Comparison of ENCODE assay signal across 10 cellular contexts in the genomic region with DNA sequence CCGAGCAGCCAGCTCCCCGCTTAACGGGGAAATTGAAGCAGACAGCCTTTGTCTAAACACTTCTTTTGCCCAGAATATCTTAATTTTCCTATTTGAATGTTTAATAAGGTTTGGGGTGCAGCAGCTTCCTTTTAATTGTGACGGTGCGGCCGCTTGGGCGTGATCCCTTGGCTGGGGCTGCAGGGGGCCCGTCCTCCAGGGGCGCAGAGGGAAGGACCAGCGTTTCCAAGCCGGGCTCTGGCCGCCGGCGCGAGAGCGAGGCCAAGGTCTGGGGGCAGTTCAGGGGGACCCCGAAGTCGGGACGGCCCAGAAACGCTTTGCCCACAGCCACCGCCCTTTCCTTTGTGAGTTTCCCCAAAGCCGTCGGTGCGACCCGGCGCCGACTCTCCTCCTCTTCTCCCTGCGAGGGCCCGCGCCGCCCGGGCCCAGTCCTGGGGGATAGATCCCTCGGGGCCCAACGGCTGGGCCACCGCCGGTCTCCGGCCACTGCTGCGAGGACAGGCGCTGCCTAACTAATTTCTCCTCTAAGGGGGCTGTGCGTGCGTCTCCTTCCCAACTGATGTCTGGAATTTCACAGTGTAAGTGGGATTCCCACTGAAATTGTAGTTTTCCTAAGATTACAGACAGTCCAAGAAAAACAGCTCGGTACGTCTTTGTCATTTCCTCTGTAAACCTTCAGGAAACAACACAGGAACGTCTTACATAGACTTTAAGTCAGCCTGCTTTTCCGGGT.
A peak's percentile ranks its signal among the peaks of the same experiment; 100 is the strongest.
DNase-seq lines count a peak whose midpoint lies in the region; ATAC-seq and TF ChIP-seq lines count a peak whose summit lies in the region.
"Had no signal": no experiment of that assay in that cellular context is flagged by ENCODE, and none has a peak within 500 bp of the region (broad histone marks: within the 10 kb centered on the region; RNA-seq: fewer than 3 reads in every experiment).

No MANE protein-coding gene starts in this region.

- no peak overlapping the region for H3K27ac ChIP-seq in hepatocyte
- no peak overlapping the region for H3K27ac ChIP-seq in smooth muscle cell (ENCODE audit: low read depth)
- H3K27ac ChIP-seq in SJCRH30 = no peak overlapping the region

- H3K79me2 ChIP-seq in hepatocyte (no peaks in the 10 kb centered on the region), smooth muscle cell (ENCODE audit: low read depth) (no peaks in the 10 kb centered on the region)

- no peaks in the 10 kb centered on the region for H3K9me3 ChIP-seq in hepatocyte (ENCODE audit: low read depth)
- H3K9me3 ChIP-seq in smooth muscle cell (replicated peaks; ENCODE audit: low read depth) = no peaks in the 10 kb centered on the region
- no peaks in the 10 kb centered on the region for H3K9me3 ChIP-seq in SJCRH30 (replicated peaks)

- H2AFZ ChIP-seq in hepatocyte = peak overlapping the region; percentile 55
- H2AFZ ChIP-seq in smooth muscle cell (ENCODE audit: low read depth) = no peak overlapping the region

- 3% methylated on average over 45 of the region's 45 CpGs for WGBS in hepatocyte (ENCODE audit: low lambda C conversion rate, missing lambda C conversion rate)
- WGBS in smooth muscle cell (ENCODE audit: low lambda C conversion rate) = 2% methylated on average over 41 of the region's 45 CpGs

- H3F3A ChIP-seq in smooth muscle cell (ENCODE audit: low read depth) = no peaks in the 10 kb centered on the region

- ATAC-seq in activated T-helper 17 cell treated with anti-CD3 and anti-CD28 coated beads, Interleukin-2, amount 50 U/mL, for 72 hours (replicated peaks) = no peak

- H3K9me3 Mint-ChIP-seq in activated T-helper 17 cell treated with anti-CD3 and anti-CD28 coated beads, Interleukin-2, amount 50 U/mL, for 72 hours = no peaks in the 10 kb centered on the region

- peaks cover 6% of the 10 kb centered on the region for H3K4me1 ChIP-seq in hepatocyte (ENCODE audit: insufficient read depth)
- H3K4me1 ChIP-seq in smooth muscle cell (ENCODE audit: low read depth) = peaks cover 57% of the 10 kb centered on the region
- peaks cover 5% of the 10 kb centered on the region; the same call in 1 of the 2 replicates for H3K4me1 ChIP-seq in SJCRH30

- H3K9me2 ChIP-seq in hepatocyte (replicated peaks; ENCODE audit: insufficient read depth) = no peaks in the 10 kb centered on the region

- no peaks in the 10 kb centered on the region for H3K36me3 ChIP-seq in hepatocyte (replicated peaks; ENCODE audit: insufficient read depth, low read depth)
- no peaks in the 10 kb centered on the region for H3K36me3 ChIP-seq in smooth muscle cell (ENCODE audit: low read depth)
- H3K36me3 ChIP-seq in SJCRH30 = no peaks in the 10 kb centered on the region

- H3K27ac Mint-ChIP-seq in activated T-helper 17 cell treated with anti-CD3 and anti-CD28 coated beads, Interleukin-2, amount 50 U/mL, for 72 hours = no peak overlapping the region

- DNase-seq in activated CD8-positive, alpha-beta memory T cell treated with anti-CD3 and anti-CD28 coated beads, Interleukin-2, amount 50 U/mL, for 48 hours = peak; percentile 54
- no peak for DNase-seq in activated CD8-positive, alpha-beta memory T cell treated with anti-CD3 and anti-CD28 coated beads for 24 hours
- DNase-seq in hepatocyte (ENCODE audit: low spot score) (no peak), smooth muscle cell (lab: John Stamatoyannopoulos, UW; ENCODE audit: unreplicated experiment) (no peak), SJCRH30 (no peak), kidney glomerular epithelial cell (lab: John Stamatoyannopoulos, UW) (no peak), cerebellar cortex (ENCODE audit: low spot score) (no peak)
- DNase-seq: cortex of kidney, GDM1 had no signal

- H3K4me2 ChIP-seq in hepatocyte (peak overlapping the region; percentile 82), smooth muscle cell (peak overlapping the region; percentile 78)

- no peak overlapping the region for H3K9ac ChIP-seq in smooth muscle cell (ENCODE audit: low read depth)

- no peaks in the 10 kb centered on the region for H3K4me1 Mint-ChIP-seq in activated T-helper 17 cell treated with anti-CD3 and anti-CD28 coated beads, Interleukin-2, amount 50 U/mL, for 72 hours

- no peaks in the 10 kb centered on the region for H3K36me3 Mint-ChIP-seq in activated T-helper 17 cell treated with anti-CD3 and anti-CD28 coated beads, Interleukin-2, amount 50 U/mL, for 72 hours (ENCODE audit: low read depth)

- H3K27me3 ChIP-seq in hepatocyte (peaks cover 100% of the 10 kb centered on the region), smooth muscle cell (ENCODE audit: low read depth) (peaks cover 99% of the 10 kb centered on the region), SJCRH30 (no peaks in the 10 kb centered on the region)

- no peak for TF ChIP-seq CTCF in hepatocyte (IDR thresholded peaks at IDR 0.05; ENCODE audit: poor library complexity)
- no peak for TF ChIP-seq CTCF in smooth muscle cell (IDR thresholded peaks at IDR 0.05; ENCODE audit: borderline replicate concordance, insufficient read depth, poor library complexity, severe bottlenecking)

- no peaks in the 10 kb centered on the region for H4K20me1 ChIP-seq in hepatocyte (ENCODE audit: insufficient read depth, poor library complexity, severe bottlenecking)
- H4K20me1 ChIP-seq in smooth muscle cell (ENCODE audit: low read depth) = no peaks in the 10 kb centered on the region

- peak overlapping the region; percentile 47 for H3K4me3 Mint-ChIP-seq in activated T-helper 17 cell treated with anti-CD3 and anti-CD28 coated beads, Interleukin-2, amount 50 U/mL, for 72 hours

- H3K27me3 Mint-ChIP-seq in activated T-helper 17 cell treated with anti-CD3 and anti-CD28 coated beads, Interleukin-2, amount 50 U/mL, for 72 hours = peaks cover 79% of the 10 kb centered on the region

- H3K4me3 ChIP-seq in hepatocyte (no peak overlapping the region), smooth muscle cell (peak overlapping the region; percentile 23), SJCRH30 (no peak overlapping the region)
